19 cellular contexts compared by ENCODE assay signal in genomic region chr2:192888090-192888489, GRCh38.
DNase-seq lines count a peak whose midpoint lies in the region; ATAC-seq, FAIRE-seq and TF ChIP-seq lines count a peak whose summit lies in the region.
"Had no signal": no experiment of that assay in that cellular context is flagged by ENCODE, and none has a peak within 500 bp of the region (broad histone marks: within the 10 kb centered on the region; RNA-seq: fewer than 3 reads in every experiment).

No MANE protein-coding gene starts in this region.

- BruUV-seq in Caco-2 (replicated peaks; lab: Mats Ljungman, UMichigan) = no TSS peak

- no peak overlapping the region for H3K4me3 Mint-ChIP-seq in GM23338
- H3K4me3 Mint-ChIP-seq in Caco-2 (ENCODE audit: unreplicated experiment) = no peak overlapping the region
- no peak overlapping the region for H3K4me3 Mint-ChIP-seq in activated T-cell treated with anti-CD3 and anti-CD28 coated beads, Interleukin-2, amount 50 U/mL, for 4 hours
- H3K4me3 Mint-ChIP-seq: B cell; CD8-positive, alpha-beta T cell; IgD-negative memory B cell had no signal

- H3K4me1 Mint-ChIP-seq in GM23338 (peaks cover 10% of the 10 kb centered on the region), Caco-2 (ENCODE audit: low read depth, unreplicated experiment) (peaks cover 8% of the 10 kb centered on the region)
- no peaks in the 10 kb centered on the region for H3K4me1 Mint-ChIP-seq in activated T-cell treated with anti-CD3 and anti-CD28 coated beads, Interleukin-2, amount 50 U/mL, for 4 hours (ENCODE audit: low read depth)
- H3K4me1 Mint-ChIP-seq: B cell, IgD-negative memory B cell had no signal

- H3K27me3 ChIP-seq in GM23338 (ENCODE audit: insufficient read depth) = no peaks in the 10 kb centered on the region
- H3K27me3 ChIP-seq in adipocyte (replicated peaks; ENCODE audit: control insufficient read depth, insufficient read depth, low read length) = no peaks in the 10 kb centered on the region
- no peaks in the 10 kb centered on the region for H3K27me3 ChIP-seq in trophoblast cell (ENCODE audit: insufficient read depth, low read length)
- H3K27me3 ChIP-seq in Caco-2 (replicated peaks; ENCODE audit: control insufficient read depth, insufficient read depth, low read length) = no peaks in the 10 kb centered on the region
- H3K27me3 ChIP-seq: BLaER1 treated with 17β-estradiol and CSF1 and Interleukin-3, amounts not matched to agents 10 nM and 100 nM had no signal

- no peak overlapping the region for H3K23ac ChIP-seq in trophoblast cell (ENCODE audit: low read length)

- no peaks in the 10 kb centered on the region for H3F3A ChIP-seq in GM23338 (replicated peaks; ENCODE audit: low read depth)

- H3K27ac Mint-ChIP-seq in GM23338 (0 out of 2 replicates have a peak overlapping the region, but pooled peaks have one; percentile 1), Caco-2 (ENCODE audit: unreplicated experiment) (no peak overlapping the region)
- H3K27ac Mint-ChIP-seq: B cell; CD8-positive, alpha-beta T cell; IgD-negative memory B cell had no signal

- no peak for ATAC-seq in GM23338
- ATAC-seq in activated T-cell treated with anti-CD3 and anti-CD28 coated beads, Interleukin-2, amount 50 U/mL, for 4 hours = no peak
- ATAC-seq: CD8-positive, alpha-beta T cell; HepG2 had no signal

- CTCF ChIA-PET in Caco-2 (lab: Charles Lee) = no interaction called here

- no peak for FAIRE-seq in HTR-8/SVneo (lab: Jason Lieb, UNC)
- FAIRE-seq: D721Med, HepG2 had no signal

- H3K9ac ChIP-seq in adipocyte (ENCODE audit: low read length) (no peak overlapping the region), trophoblast cell (ENCODE audit: low read length) (no peak overlapping the region)
- H3K9ac ChIP-seq: BLaER1 treated with 17β-estradiol and CSF1 and Interleukin-3, amounts not matched to agents 10 nM and 100 nM had no signal

- no peak overlapping the region for H2BK5ac ChIP-seq in trophoblast cell (ENCODE audit: low read depth, low read length, poor library complexity)

- H3K36me3 Mint-ChIP-seq in GM23338 (ENCODE audit: low read depth) (no peaks in the 10 kb centered on the region), Caco-2 (ENCODE audit: insufficient read depth, unreplicated experiment) (no peaks in the 10 kb centered on the region)
- H3K36me3 Mint-ChIP-seq in activated T-cell treated with anti-CD3 and anti-CD28 coated beads, Interleukin-2, amount 50 U/mL, for 4 hours (ENCODE audit: insufficient read depth) = no peaks in the 10 kb centered on the region
- H3K36me3 Mint-ChIP-seq: CD8-positive, alpha-beta T cell; IgD-negative memory B cell had no signal

- H2AFZ ChIP-seq in GM23338 (no peak overlapping the region), trophoblast cell (ENCODE audit: insufficient read depth, low read length, poor library complexity) (no peak overlapping the region)

- no peaks in the 10 kb centered on the region for H3K9me3 Mint-ChIP-seq in GM23338
- no peaks in the 10 kb centered on the region for H3K9me3 Mint-ChIP-seq in Caco-2 (ENCODE audit: unreplicated experiment)
- no peaks in the 10 kb centered on the region for H3K9me3 Mint-ChIP-seq in activated T-cell treated with anti-CD3 and anti-CD28 coated beads, Interleukin-2, amount 50 U/mL, for 4 hours
- H3K9me3 Mint-ChIP-seq: CD8-positive, alpha-beta T cell; IgD-negative memory B cell had no signal

- DNase-seq in GM23338 (ENCODE audit: low spot score) = no peak
- DNase-seq in adipocyte (ENCODE audit: low read depth) = peak; percentile 1
- DNase-seq in kidney tubule cell (ENCODE audit: low spot score) = peak; percentile 43
- DNase-seq in trophoblast cell = peak in 1 of 2 donors; percentile 50
- no peak for DNase-seq in HTR-8/SVneo (ENCODE audit: insufficient read length, low spot score)
- no peak for DNase-seq in Caco-2
- DNase-seq in DMS153 treated with DMSO at 0.1 percent for 48 hours (lab: John Stamatoyannopoulos, UW; ENCODE audit: unreplicated experiment) = no peak
- no peak for DNase-seq in activated T-cell treated with anti-CD3 and anti-CD28 coated beads, Interleukin-2, amount 50 U/mL, for 4 hours
- DNase-seq: CD8-positive, alpha-beta T cell; DMS79; GF-D8; HCEC 1CT; KBM-7 had no signal

- no peak overlapping the region for H3K4ac ChIP-seq in trophoblast cell (ENCODE audit: low read depth, low read length)

- H3K9me2 ChIP-seq in GM23338 (ENCODE audit: insufficient read depth) = no peaks in the 10 kb centered on the region

- peaks cover 6% of the 10 kb centered on the region for H3K79me1 ChIP-seq in trophoblast cell (ENCODE audit: low read length)

- H4K20me1 ChIP-seq in GM23338 (replicated peaks; ENCODE audit: insufficient read depth) = no peaks in the 10 kb centered on the region
- H4K20me1 ChIP-seq: BLaER1 treated with 17β-estradiol and CSF1 and Interleukin-3, amounts not matched to agents 10 nM and 100 nM had no signal

- TF ChIP-seq CTCF in GM23338 (conservative IDR thresholded peaks at IDR 0.05; ENCODE audit: low read depth in 2 of 2) = no peak
- no peak for TF ChIP-seq CTCF in Caco-2 (IDR thresholded peaks at IDR 0.05; ENCODE audit: insufficient read depth in 1 of 2, low read depth in 1 of 2, low read length in 1 of 2, severe bottlenecking in 1 of 2, unreplicated experiment in 1 of 2)

- H3K9me3 ChIP-seq in adipocyte (ENCODE audit: control insufficient read depth, low read length) (no peaks in the 10 kb centered on the region), trophoblast cell (ENCODE audit: insufficient read depth, low read depth, low read length) (no peaks in the 10 kb centered on the region), Caco-2 (no peaks in the 10 kb centered on the region)
- H3K9me3 ChIP-seq: BLaER1 treated with 17β-estradiol and CSF1 and Interleukin-3, amounts not matched to agents 10 nM and 100 nM had no signal

- intact Hi-C loops in Caco-2 (cut with micrococcal nuclease; ENCODE audit: unreplicated experiment) = no loop called here

- H3K14ac ChIP-seq in trophoblast cell (ENCODE audit: low read length) = no peak overlapping the region

- WGBS in trophoblast cell (ENCODE audit: extremely low coverage, insufficient coverage, insufficient read length) = no CpG with 5 or more reads among the region's 1 CpG

- no peak overlapping the region for H2AK5ac ChIP-seq in trophoblast cell (ENCODE audit: low read length)

- no peak overlapping the region for H4K12ac ChIP-seq in trophoblast cell (ENCODE audit: low read depth, low read length)

- H4K8ac ChIP-seq in trophoblast cell (ENCODE audit: low read depth, low read length) = no peak overlapping the region

- H3K18ac ChIP-seq in trophoblast cell (ENCODE audit: low read length) = no peak overlapping the region

- H3K4me2 ChIP-seq in GM23338 (no peak overlapping the region), trophoblast cell (ENCODE audit: low read length) (no peak overlapping the region)
- H3K4me2 ChIP-seq: BLaER1 treated with 17β-estradiol and CSF1 and Interleukin-3, amounts not matched to agents 10 nM and 100 nM had no signal

- no peaks in the 10 kb centered on the region for H3K36me3 ChIP-seq in GM23338 (ENCODE audit: insufficient read depth)
- no peaks in the 10 kb centered on the region for H3K36me3 ChIP-seq in adipocyte (ENCODE audit: control insufficient read depth, insufficient read depth, low read length, severe bottlenecking)
- no peaks in the 10 kb centered on the region for H3K36me3 ChIP-seq in trophoblast cell (ENCODE audit: control insufficient read depth in 1 of 2, insufficient read depth in 2 of 2, low read length in 2 of 2)
- no peaks in the 10 kb centered on the region for H3K36me3 ChIP-seq in Caco-2 (ENCODE audit: control insufficient read depth, insufficient read depth, low read length)
- H3K36me3 ChIP-seq: BLaER1 treated with 17β-estradiol and CSF1 and Interleukin-3, amounts not matched to agents 10 nM and 100 nM had no signal

- H3K27ac ChIP-seq in GM23338 (ENCODE audit: low read depth) = no peak overlapping the region
- peak overlapping the region; percentile 84 for H3K27ac ChIP-seq in trophoblast cell (ENCODE audit: low read depth, low read length)
- H3K27ac ChIP-seq: BLaER1 treated with 17β-estradiol and CSF1 and Interleukin-3, amounts not matched to agents 10 nM and 100 nM; HL-60 had no signal

- H3K4me1 ChIP-seq in GM23338 (ENCODE audit: insufficient read depth) = no peaks in the 10 kb centered on the region
- no peaks in the 10 kb centered on the region for H3K4me1 ChIP-seq in adipocyte (ENCODE audit: control insufficient read depth, insufficient read depth, low read length)
- H3K4me1 ChIP-seq in trophoblast cell (ENCODE audit: control insufficient read depth in 1 of 2, insufficient read depth in 2 of 2, low read length in 2 of 2) = peaks cover 0 to 2% of the 10 kb centered on the region in 2 experiments
- no peaks in the 10 kb centered on the region for H3K4me1 ChIP-seq in Caco-2
- H3K4me1 ChIP-seq: BLaER1 treated with 17β-estradiol and CSF1 and Interleukin-3, amounts not matched to agents 10 nM and 100 nM had no signal

- H4K91ac ChIP-seq in trophoblast cell (ENCODE audit: low read depth, low read length) = no peak overlapping the region

- no peak overlapping the region for H2BK12ac ChIP-seq in trophoblast cell (ENCODE audit: low read length)

- H3K79me2 ChIP-seq in GM23338 (replicated peaks; ENCODE audit: insufficient read depth) (no peaks in the 10 kb centered on the region), trophoblast cell (ENCODE audit: control insufficient read depth, insufficient read depth, low read length, poor library complexity) (no peaks in the 10 kb centered on the region)

- no peak overlapping the region for H2BK120ac ChIP-seq in trophoblast cell (ENCODE audit: insufficient read depth, low read length, poor library complexity)

- H3K4me3 ChIP-seq in GM23338 = no peak overlapping the region
- H3K4me3 ChIP-seq in adipocyte (ENCODE audit: low read length) = no peak overlapping the region
- no peak overlapping the region for H3K4me3 ChIP-seq in trophoblast cell (ENCODE audit: low read depth, low read length)
- H3K4me3 ChIP-seq in Caco-2 (ENCODE audit: low read depth, low read length) = no peak overlapping the region
- H3K4me3 ChIP-seq: BLaER1 treated with 17β-estradiol and CSF1 and Interleukin-3, amounts not matched to agents 10 nM and 100 nM had no signal

- peaks cover 5% of the 10 kb centered on the region for H3K27me3 Mint-ChIP-seq in GM23338 (ENCODE audit: insufficient read depth, low read depth, poor library complexity)
- no peaks in the 10 kb centered on the region for H3K27me3 Mint-ChIP-seq in Caco-2 (ENCODE audit: insufficient read depth, unreplicated experiment)
- H3K27me3 Mint-ChIP-seq in activated T-cell treated with anti-CD3 and anti-CD28 coated beads, Interleukin-2, amount 50 U/mL, for 4 hours (ENCODE audit: low read depth) = no peaks in the 10 kb centered on the region
- H3K27me3 Mint-ChIP-seq: B cell, IgD-negative memory B cell had no signal

- POLR2A ChIA-PET in Caco-2 (lab: Charles Lee) = no interaction called here

Comparison
In these comparisons a context has a peak if more than half of its experiments do, and no peak if none do; other contexts are left out.
1. DNase-seq: peak in adipocyte (single experiment) and kidney tubule cell (single experiment); none in GM23338 (single experiment), HTR-8/SVneo (single experiment), Caco-2 (0 of 2), DMS153 treated with DMSO at 0.1 percent for 48 hours (single experiment) and activated T-cell treated with anti-CD3 and anti-CD28 coated beads, Interleukin-2, amount 50 U/mL, for 4 hours (single experiment).